5 cellular contexts compared by ENCODE assay signal in genomic region chr7:12526693-12527092, GRCh38. TPM values are rescaled to one million over a fixed set of nuclear protein-coding genes. Genes with fewer than 3 reads are reported as not detected.
"Had no signal": no experiment of that assay in that cellular context is flagged by ENCODE, and none has a peak within 500 bp of the region (broad histone marks: within the 10 kb centered on the region; RNA-seq: fewer than 3 reads in every experiment).

No MANE protein-coding gene starts in this region.

RNA-seq across cellular contexts. Expression of gene SCIN, which starts 43.8 kb away (rescaled TPM):
- total RNA-seq: activated B cell treated with CpG ODN at 0.5 μM for 24 hours; activated CD4-positive, alpha-beta T cell treated with anti-CD3 and anti-CD28 coated beads, Interleukin-2, amount 10 ng/mL, durations not matched to agents 24 days and 14 days; activated CD8-positive, alpha-beta T cell treated with anti-CD3 and anti-CD28 coated beads for 36 hours; activated T-helper 1 cell treated with anti-CD3 and anti-CD28 coated beads, Interleukin-12 subunit alpha, Interleukin-12 subunit beta, Interleukin-2, Interleukin-4 antibody, amounts not matched to agents 30 ng/mL and 10 ng/mL and 1 ng/mL, durations not matched to agents 14 hours and 24 hours and 36 hours; cardiac septum had no signal
